Comparison of ENCODE assay signal across 10 cellular contexts in the genomic region with DNA sequence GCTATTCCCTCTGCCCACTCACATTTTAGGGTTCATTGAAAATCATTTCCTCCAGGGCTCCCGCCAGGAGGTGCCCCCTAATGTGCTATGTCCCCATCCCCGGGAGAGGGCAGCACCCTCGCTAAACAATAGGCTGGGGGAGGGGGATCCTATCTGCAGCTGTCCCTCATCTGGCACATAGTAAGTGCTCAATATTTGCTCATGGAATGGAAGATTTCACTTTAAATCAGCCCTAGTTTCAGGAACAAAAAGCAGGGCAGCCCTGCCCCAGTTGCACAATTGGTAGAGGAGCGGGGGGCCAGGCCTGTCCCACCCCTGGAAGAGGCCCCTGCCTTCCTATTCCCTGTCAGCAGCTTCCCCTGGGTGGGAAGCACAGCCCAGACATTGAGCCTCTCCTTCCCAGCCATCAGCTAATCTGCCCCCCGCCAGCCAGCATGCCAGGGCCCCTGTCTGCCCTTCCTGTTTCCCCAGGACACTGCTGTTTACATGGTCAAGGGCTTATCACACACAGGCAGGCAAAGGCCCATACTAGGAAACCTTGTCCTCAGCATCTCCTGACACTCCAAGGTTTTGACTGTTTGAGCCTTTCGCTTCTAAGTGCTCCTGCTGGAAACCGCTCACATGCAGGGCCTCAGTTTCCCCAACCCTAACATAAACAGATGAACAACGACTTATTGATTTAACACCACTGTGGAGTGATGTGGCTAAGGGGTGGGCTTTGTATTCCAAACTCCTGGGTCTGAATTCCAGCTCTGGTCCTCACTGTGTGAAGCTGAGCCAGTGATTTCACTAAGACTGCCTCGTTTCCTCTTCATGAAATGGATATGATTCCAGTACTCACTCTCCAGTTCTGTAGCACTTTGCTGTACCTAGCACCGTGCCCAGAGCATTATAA.
DNase-seq lines count a peak whose midpoint lies in the region; ATAC-seq and TF ChIP-seq lines count a peak whose summit lies in the region.
"Had no signal": no experiment of that assay in that cellular context is flagged by ENCODE, and none has a peak within 500 bp of the region (broad histone marks: within the 10 kb centered on the region; RNA-seq: fewer than 3 reads in every experiment).

No MANE protein-coding gene starts in this region.

- H3K9me3 Mint-ChIP-seq in osteocyte (ENCODE audit: unreplicated experiment): no peaks in the 10 kb centered on the region

- peak overlapping the region in 1 of 2 experiments; percentile 67; a peak in 2 of 4 replicates for H3K27ac ChIP-seq in SK-N-SH (ENCODE audit: low read depth in 2 of 2, low read length in 1 of 2)
- H3K27ac ChIP-seq: dorsolateral prefrontal cortex, thoracic aorta had no signal

- DNase-seq in SK-N-SH (peak; percentile 60), MV-4-11 (lab: John Stamatoyannopoulos, UW) (peak; percentile 57), choroid plexus epithelial cell (ENCODE audit: low read depth) (no peak), osteocyte (ENCODE audit: extremely low spot score, unreplicated experiment) (no peak), HAP-1 (ENCODE audit: low spot score in 2 of 2) (no peak), NCI-H1417 treated with DMSO at 0.1 percent for 48 hours (lab: John Stamatoyannopoulos, UW) (no peak)
- DNase-seq: dorsolateral prefrontal cortex had no signal

- no peak for TF ChIP-seq RAD21 in SK-N-SH (IDR thresholded peaks at IDR 0.05; ENCODE audit: low read length)

- H3K4me1 ChIP-seq in SK-N-SH (ENCODE audit: control insufficient read depth in 1 of 2, insufficient read depth in 2 of 2, low read depth in 1 of 2, low read length in 1 of 2) (peaks cover 3 to 40% of the 10 kb centered on the region in 2 experiments; a peak in 2 of 4 replicates), HAP-1 (no peaks in the 10 kb centered on the region)

- ATAC-seq in SK-N-SH treated with all-trans-retinoic acid at 6 μM for 48 hours (no peak; the same call in 2 of the 3 replicates), GM18502 (IDR thresholded peaks at IDR 0.05; ENCODE audit: poor library complexity, unreplicated experiment) (no peak)

- POLR2A ChIA-PET in SK-N-SH (lab: Yijun Ruan, JAX): interaction anchor here (0.7 kb wide), 1 partner anchor 15 kb away, joined by 3 read pairs; no protein-coding TSS in a partner anchor

- CTCF ChIA-PET in SK-N-SH (lab: Yijun Ruan, JAX): interaction anchor here (0.7 to 0.9 kb wide), 2 partner anchors 129 to 226 kb away, joined by 3 read pairs; no protein-coding TSS in a partner anchor

- H3K9me3 ChIP-seq in SK-N-SH (no peaks in the 10 kb centered on the region), HAP-1 (no peaks in the 10 kb centered on the region)
- H3K9me3 ChIP-seq: thoracic aorta had no signal

- H3K36me3 Mint-ChIP-seq in osteocyte (ENCODE audit: unreplicated experiment): no peaks in the 10 kb centered on the region

- no peaks in the 10 kb centered on the region for H3F3A ChIP-seq in SK-N-SH (replicated peaks; ENCODE audit: insufficient read depth)

- in situ Hi-C loops in HAP-1 (cut with MboI; ENCODE audit: low sequenced_read_pairs): no loop called here

- 79% methylated on average over 9 of the region's 10 CpGs for WGBS in SK-N-SH (ENCODE audit: low lambda C conversion rate)

- no peaks in the 10 kb centered on the region for H3K79me2 ChIP-seq in SK-N-SH (ENCODE audit: insufficient read depth)

- H3K4me1 Mint-ChIP-seq in osteocyte (ENCODE audit: unreplicated experiment): peaks cover 57% of the 10 kb centered on the region

- no peaks in the 10 kb centered on the region for H3K27me3 ChIP-seq in SK-N-SH (ENCODE audit: insufficient read depth)
- no peaks in the 10 kb centered on the region for H3K27me3 ChIP-seq in HAP-1 (ENCODE audit: low read depth)
- H3K27me3 ChIP-seq: dorsolateral prefrontal cortex had no signal

- H3K4me2 ChIP-seq in SK-N-SH: no peak overlapping the region

- no peaks in the 10 kb centered on the region for H3K36me3 ChIP-seq in SK-N-SH (replicated peaks in 1 of 2; ENCODE audit: control insufficient read depth in 1 of 2, insufficient read depth in 2 of 2, low read length in 1 of 2)
- no peaks in the 10 kb centered on the region for H3K36me3 ChIP-seq in HAP-1 (replicated peaks)
- H3K36me3 ChIP-seq: thoracic aorta had no signal

- no peaks in the 10 kb centered on the region for H4K20me1 ChIP-seq in SK-N-SH (ENCODE audit: insufficient read depth)

- H2AFZ ChIP-seq in SK-N-SH (ENCODE audit: low read depth): no peak overlapping the region

- H3K27ac Mint-ChIP-seq in osteocyte (ENCODE audit: unreplicated experiment): peak overlapping the region; percentile 10

- no peak overlapping the region for H3K9ac ChIP-seq in SK-N-SH

- no peaks in the 10 kb centered on the region for H3K9me2 ChIP-seq in SK-N-SH

- H3K4me3 Mint-ChIP-seq in osteocyte (ENCODE audit: unreplicated experiment): no peak overlapping the region

- no peak for TF ChIP-seq CTCF in SK-N-SH (IDR thresholded peaks at IDR 0.05)
- peak; percentile 50 for TF ChIP-seq CTCF in choroid plexus epithelial cell (conservative IDR thresholded peaks at IDR 0.05; ENCODE audit: low read depth, low read length)
- TF ChIP-seq CTCF in osteocyte (IDR thresholded peaks at IDR 0.05): peak; percentile 22

- H3K27me3 Mint-ChIP-seq in osteocyte (ENCODE audit: unreplicated experiment): no peaks in the 10 kb centered on the region

- no peak for TF ChIP-seq EP300 in SK-N-SH (IDR thresholded peaks at IDR 0.05; ENCODE audit: borderline replicate concordance in 1 of 2, low read depth in 1 of 2, low read length in 1 of 2)

- H3K4me3 ChIP-seq in SK-N-SH (ENCODE audit: low read depth in 2 of 2, low read length in 1 of 2) (no peak overlapping the region), choroid plexus epithelial cell (ENCODE audit: low read depth, low read length) (no peak overlapping the region), HAP-1 (no peak overlapping the region)
- H3K4me3 ChIP-seq: dorsolateral prefrontal cortex, thoracic aorta had no signal

TF ChIP-seq in SK-N-SH, 30 proteins besides CTCF, POLR2A, EP300 and RAD21:
- TF ChIP-seq FOXM1 (IDR thresholded peaks at IDR 0.05; ENCODE audit: low read depth) (no peak), FOSL2 (IDR thresholded peaks at IDR 0.05; ENCODE audit: borderline replicate concordance, low read depth) (no peak), POLR2AphosphoS5 (IDR thresholded peaks at IDR 0.05; ENCODE audit: low read depth, low read length) (no peak), TAF1 (IDR thresholded peaks at IDR 0.05; ENCODE audit: borderline replicate concordance, low read depth, low read length) (no peak), EZH2phosphoT487 (IDR thresholded peaks at IDR 0.05; ENCODE audit: borderline replicate concordance, low read depth) (no peak), GABPA (IDR thresholded peaks at IDR 0.05; ENCODE audit: low read depth) (no peak), NFIC (IDR thresholded peaks at IDR 0.05; ENCODE audit: borderline replicate concordance) (no peak), NRF1 (IDR thresholded peaks at IDR 0.05; ENCODE audit: low read depth, low read length) (no peak), MEF2A (IDR thresholded peaks at IDR 0.05; ENCODE audit: borderline replicate concordance, low read depth) (no peak), YY1 (IDR thresholded peaks at IDR 0.05; ENCODE audit: low read depth) (no peak), TCF12 (IDR thresholded peaks at IDR 0.05) (no peak), SIN3A (IDR thresholded peaks at IDR 0.05; ENCODE audit: borderline replicate concordance, low read depth, low read length) (no peak), CHD2 (IDR thresholded peaks at IDR 0.05; ENCODE audit: low read length, partially characterized antibody) (no peak)
- TF ChIP-seq, protein P1, sequence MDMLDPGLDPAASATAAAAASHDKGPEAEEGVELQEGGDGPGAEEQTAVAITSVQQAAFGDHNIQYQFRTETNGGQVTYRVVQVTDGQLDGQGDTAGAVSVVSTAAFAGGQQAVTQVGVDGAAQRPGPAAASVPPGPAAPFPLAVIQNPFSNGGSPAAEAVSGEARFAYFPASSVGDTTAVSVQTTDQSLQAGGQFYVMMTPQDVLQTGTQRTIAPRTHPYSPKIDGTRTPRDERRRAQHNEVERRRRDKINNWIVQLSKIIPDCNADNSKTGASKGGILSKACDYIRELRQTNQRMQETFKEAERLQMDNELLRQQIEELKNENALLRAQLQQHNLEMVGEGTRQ (IDR thresholded peaks at IDR 0.05; ENCODE audit: borderline replicate concordance, low read depth, low read length): no peak
TF ChIP-seq in SK-N-SH: peak in this region for 0.

TF ChIP-seq in SK-N-SH treated with all-trans-retinoic acid at 6 μM for 48 hours, 23 proteins besides CTCF, POLR2A, EP300 and RAD21 (continues in another document):
- TF ChIP-seq TCF4 (CRISPR knock-in tag; IDR thresholded peaks at IDR 0.05; ENCODE audit: borderline replicate concordance) (no peak), ISL1 (CRISPR knock-in tag; IDR thresholded peaks at IDR 0.05) (no peak), ESRRG (CRISPR knock-in tag; IDR thresholded peaks at IDR 0.05) (no peak), ARNTL (CRISPR knock-in tag; IDR thresholded peaks at IDR 0.05; ENCODE audit: borderline replicate concordance, low read depth) (no peak), CREB5 (CRISPR knock-in tag; IDR thresholded peaks at IDR 0.05; ENCODE audit: low read depth) (no peak), ZC3H10 (CRISPR knock-in tag; IDR thresholded peaks at IDR 0.05) (no peak)
- TF ChIP-seq, protein P2, sequence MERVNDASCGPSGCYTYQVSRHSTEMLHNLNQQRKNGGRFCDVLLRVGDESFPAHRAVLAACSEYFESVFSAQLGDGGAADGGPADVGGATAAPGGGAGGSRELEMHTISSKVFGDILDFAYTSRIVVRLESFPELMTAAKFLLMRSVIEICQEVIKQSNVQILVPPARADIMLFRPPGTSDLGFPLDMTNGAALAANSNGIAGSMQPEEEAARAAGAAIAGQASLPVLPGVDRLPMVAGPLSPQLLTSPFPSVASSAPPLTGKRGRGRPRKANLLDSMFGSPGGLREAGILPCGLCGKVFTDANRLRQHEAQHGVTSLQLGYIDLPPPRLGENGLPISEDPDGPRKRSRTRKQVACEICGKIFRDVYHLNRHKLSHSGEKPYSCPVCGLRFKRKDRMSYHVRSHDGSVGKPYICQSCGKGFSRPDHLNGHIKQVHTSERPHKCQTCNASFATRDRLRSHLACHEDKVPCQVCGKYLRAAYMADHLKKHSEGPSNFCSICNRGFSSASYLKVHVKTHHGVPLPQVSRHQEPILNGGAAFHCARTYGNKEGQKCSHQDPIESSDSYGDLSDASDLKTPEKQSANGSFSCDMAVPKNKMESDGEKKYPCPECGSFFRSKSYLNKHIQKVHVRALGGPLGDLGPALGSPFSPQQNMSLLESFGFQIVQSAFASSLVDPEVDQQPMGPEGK (CRISPR knock-in tag; IDR thresholded peaks at IDR 0.05; ENCODE audit: borderline replicate concordance): no peak

Comparison
In these comparisons a context has a peak if more than half of its experiments do, and no peak if none do; other contexts are left out.
1. DNase-seq: peak in SK-N-SH (single experiment) and MV-4-11 (single experiment); none in choroid plexus epithelial cell (single experiment), osteocyte (single experiment), HAP-1 (0 of 2) and NCI-H1417 treated with DMSO at 0.1 percent for 48 hours (single experiment).